Comparison of ENCODE assay signal across 18 cellular contexts in genomic region chr6:149015877-149016525, GRCh38.
DNase-seq lines count a peak whose midpoint lies in the region; ATAC-seq, FAIRE-seq and TF ChIP-seq lines count a peak whose summit lies in the region.
"Had no signal": no experiment of that assay in that cellular context is flagged by ENCODE, and none has a peak within 500 bp of the region (broad histone marks: within the 10 kb centered on the region; RNA-seq: fewer than 3 reads in every experiment).

No MANE protein-coding gene starts in this region.

- no peaks in the 10 kb centered on the region for H4K20me1 ChIP-seq in astrocyte (ENCODE audit: insufficient read depth, low read length)

- no peaks in the 10 kb centered on the region for H3K79me2 ChIP-seq in astrocyte (ENCODE audit: insufficient read depth, low read length)
- H3K79me2 ChIP-seq: parathyroid adenoma had no signal

- peak; percentile 70 for DNase-seq in GDM1 (lab: John Stamatoyannopoulos, UW)
- peak; percentile 69 for DNase-seq in MV-4-11 (lab: John Stamatoyannopoulos, UW)
- no peak for DNase-seq in astrocyte (ENCODE audit: low read depth)
- DNase-seq in sciatic nerve (ENCODE audit: low spot score), result no peak
- DNase-seq in glutamatergic neuron, result no peak
- DNase-seq in immature natural killer cell, result no peak
- no peak for DNase-seq in body of pancreas
- DNase-seq: activated CD4-positive, CD25-positive, alpha-beta regulatory T cell treated with anti-CD3 and anti-CD28 coated beads, Interleukin-2, amount 50 U/mL, for 72 hours; activated effector memory CD4-positive, alpha-beta T cell treated with anti-CD3 and anti-CD28 coated beads, Interleukin-2, amount 50 U/mL, for 16 hours; AML-193; DMS 273 treated with DMSO at 0.1 percent for 48 hours; left lung; NCI-H1105 treated with DMSO at 0.1 percent for 48 hours; stimulated activated CD4-positive, alpha-beta T cell treated with anti-CD3 and anti-CD28 coated beads, Interleukin-4, amount 100 ng/mL, for 24 hours had no signal

- H3K4me1 Mint-ChIP-seq in astrocyte (ENCODE audit: low read depth, unreplicated experiment) (peaks cover 30% of the 10 kb centered on the region), glutamatergic neuron (ENCODE audit: low read depth, unreplicated experiment) (peaks cover 33% of the 10 kb centered on the region), immature natural killer cell (peaks cover 5 to 20% of the 10 kb centered on the region in 2 donors)

- H3K4me3 ChIP-seq in astrocyte (ENCODE audit: insufficient read depth, low read depth, low read length), result no peak overlapping the region
- no peak overlapping the region for H3K4me3 ChIP-seq in body of pancreas
- H3K4me3 ChIP-seq: K562, left lung had no signal

- peak overlapping the region; percentile 77 for H3K27ac ChIP-seq in astrocyte (ENCODE audit: low read depth, low read length)
- H3K27ac ChIP-seq in body of pancreas, result no peak overlapping the region
- H3K27ac ChIP-seq: left lung, parathyroid adenoma had no signal

- H3K4me3 Mint-ChIP-seq in astrocyte (ENCODE audit: unreplicated experiment), result no peak overlapping the region
- no peak overlapping the region for H3K4me3 Mint-ChIP-seq in glutamatergic neuron (ENCODE audit: unreplicated experiment)
- H3K4me3 Mint-ChIP-seq in immature natural killer cell, result no peak overlapping the region
- H3K4me3 Mint-ChIP-seq: T-helper 1 cell treated with Interleukin-12 subunit alpha and Interleukin-12 subunit beta and Interleukin-4 antibody, amounts not matched to agents 30 μg/mL and 1 μg/mL, for 36 hours had no signal

- no peak for TF ChIP-seq POLR2A in body of pancreas (IDR thresholded peaks at IDR 0.05)

- peaks cover 31% of the 10 kb centered on the region for H3K4me1 ChIP-seq in astrocyte (ENCODE audit: insufficient read depth, low read length)
- H3K4me1 ChIP-seq in body of pancreas, result peaks cover 5% of the 10 kb centered on the region
- H3K4me1 ChIP-seq: left lung had no signal

- intact Hi-C loops in sciatic nerve (cut with DNase I) (no loop called here), body of pancreas (cut with DNase I) (no loop called here)

- H3K27ac Mint-ChIP-seq in astrocyte (ENCODE audit: unreplicated experiment), result no peak overlapping the region
- H3K27ac Mint-ChIP-seq in glutamatergic neuron (ENCODE audit: unreplicated experiment), result no peak overlapping the region
- H3K27ac Mint-ChIP-seq in immature natural killer cell, result peak overlapping the region in 1 of 6 donors; percentile 51
- H3K27ac Mint-ChIP-seq: T-helper 1 cell treated with Interleukin-12 subunit alpha and Interleukin-12 subunit beta and Interleukin-4 antibody, amounts not matched to agents 30 μg/mL and 1 μg/mL, for 36 hours had no signal

- H3K9ac ChIP-seq in astrocyte (ENCODE audit: low read length), result no peak overlapping the region
- H3K9ac ChIP-seq: parathyroid adenoma had no signal

- H3K27me3 ChIP-seq in astrocyte (ENCODE audit: insufficient read depth, low read length) (no peaks in the 10 kb centered on the region), body of pancreas (no peaks in the 10 kb centered on the region)
- H3K27me3 ChIP-seq: left lung had no signal

- ATAC-seq in sciatic nerve (peak; percentile 26), body of pancreas (no peak)
- ATAC-seq: K562 had no signal

- TF ChIP-seq CTCF in astrocyte (IDR thresholded peaks at IDR 0.05; ENCODE audit: insufficient read depth, low read depth, low read length), result no peak
- TF ChIP-seq CTCF in glutamatergic neuron (IDR thresholded peaks at IDR 0.05; ENCODE audit: partially characterized antibody, unreplicated experiment), result no peak
- no peak for TF ChIP-seq CTCF in body of pancreas (IDR thresholded peaks at IDR 0.05)

- no peaks in the 10 kb centered on the region for H3K36me3 Mint-ChIP-seq in astrocyte (ENCODE audit: low read depth, unreplicated experiment)
- no peaks in the 10 kb centered on the region for H3K36me3 Mint-ChIP-seq in glutamatergic neuron (ENCODE audit: unreplicated experiment)
- H3K36me3 Mint-ChIP-seq in immature natural killer cell, result peaks cover 2 to 16% (median 11%) of the 10 kb centered on the region in 3 donors

- H2AFZ ChIP-seq in astrocyte (ENCODE audit: low read depth, low read length), result no peak overlapping the region
- H2AFZ ChIP-seq: parathyroid adenoma had no signal

- WGBS in body of pancreas, 2 donors, result 84 to 92% methylated on average over 7 of the region's 7 CpGs

- H3K36me3 ChIP-seq in astrocyte (ENCODE audit: insufficient read depth, low read length), result no peaks in the 10 kb centered on the region
- no peaks in the 10 kb centered on the region for H3K36me3 ChIP-seq in body of pancreas (replicated peaks in 1 of 2; ENCODE audit: insufficient read depth in 1 of 2, low read depth in 2 of 2)
- H3K36me3 ChIP-seq: left lung had no signal

- no peak overlapping the region for H3K4me2 ChIP-seq in astrocyte (ENCODE audit: low read length)

- H3K9me3 Mint-ChIP-seq in astrocyte (ENCODE audit: unreplicated experiment) (peaks cover 2% of the 10 kb centered on the region), glutamatergic neuron (ENCODE audit: unreplicated experiment) (no peaks in the 10 kb centered on the region), immature natural killer cell (no peaks in the 10 kb centered on the region)
- H3K9me3 Mint-ChIP-seq: T-helper 1 cell treated with Interleukin-12 subunit alpha and Interleukin-12 subunit beta and Interleukin-4 antibody, amounts not matched to agents 30 μg/mL and 1 μg/mL, for 36 hours had no signal

- H3K27me3 Mint-ChIP-seq in astrocyte (ENCODE audit: low read depth, unreplicated experiment) (no peaks in the 10 kb centered on the region), glutamatergic neuron (ENCODE audit: unreplicated experiment) (no peaks in the 10 kb centered on the region), immature natural killer cell (ENCODE audit: low read depth in 3 of 3) (no peaks in the 10 kb centered on the region)

- no peak for FAIRE-seq in astrocyte (lab: Jason Lieb, UNC)
- FAIRE-seq: endometrium, K562 had no signal

- H3K9me3 ChIP-seq in astrocyte (ENCODE audit: insufficient read depth, low read depth, low read length), result no peaks in the 10 kb centered on the region
- no peaks in the 10 kb centered on the region for H3K9me3 ChIP-seq in body of pancreas
- H3K9me3 ChIP-seq: left lung had no signal

Comparison
In these comparisons a context has a peak if more than half of its experiments do, and no peak if none do; other contexts are left out.
1. DNase-seq: peak in GDM1 (single experiment) and MV-4-11 (single experiment); none in astrocyte (single experiment), sciatic nerve (single experiment), glutamatergic neuron (single experiment), immature natural killer cell (0 of 3) and body of pancreas (0 of 4).